ENCODE assay signal across 8 cellular contexts in genomic region chr4:154490589-154491340, GRCh38. TPM values are rescaled to one million over a fixed set of nuclear protein-coding genes. Genes with fewer than 3 reads are reported as not detected.
DNase-seq lines count a peak whose midpoint lies in the region; ATAC-seq, FAIRE-seq and TF ChIP-seq lines count a peak whose summit lies in the region.

No MANE protein-coding gene starts in this region.

- FAIRE-seq in HTR-8/SVneo (lab: Jason Lieb, UNC) = no peak

- H3K4me3 Mint-ChIP-seq in CD8-positive, alpha-beta T cell = peak overlapping the region; percentile 68
- peak overlapping the region; percentile 57 for H3K4me3 Mint-ChIP-seq in central memory CD8-positive, alpha-beta T cell
- H3K4me3 Mint-ChIP-seq in mesothelial cell of epicardium = peak overlapping the region; percentile 78

- no peak overlapping the region for H3K27ac ChIP-seq in CD8-positive, alpha-beta T cell (ENCODE audit: low read depth, low read length)

- H3K4me3 ChIP-seq in CD8-positive, alpha-beta T cell (ENCODE audit: low read depth, low read length) = peak overlapping the region; percentile 41

- H3K27me3 ChIP-seq in CD8-positive, alpha-beta T cell (ENCODE audit: insufficient read depth, low read length) = peaks cover 6% of the 10 kb centered on the region

- intact Hi-C loops in CD8-positive, alpha-beta T cell (cut with DNase I, micrococcal nuclease) = no loop called here

- no peaks in the 10 kb centered on the region for H3K4me1 ChIP-seq in CD8-positive, alpha-beta T cell (ENCODE audit: insufficient read depth, low read length)

- DNase-seq in CD8-positive, alpha-beta T cell = no peak
- DNase-seq in central memory CD8-positive, alpha-beta T cell (ENCODE audit: low spot score in 2 of 2) = no peak
- DNase-seq in mesothelial cell of epicardium (ENCODE audit: low spot score in 2 of 2, unreplicated experiment in 2 of 2) (peak in 1 of 2 experiments; percentile 51), C1 segment of cervical spinal cord (lab: John Stamatoyannopoulos, UW) (no peak), kidney glomerular epithelial cell (lab: John Stamatoyannopoulos, UW) (no peak), HTR-8/SVneo (ENCODE audit: insufficient read length, low spot score) (no peak)

- H3K9me3 ChIP-seq in CD8-positive, alpha-beta T cell (ENCODE audit: low read length) = no peaks in the 10 kb centered on the region

- no peaks in the 10 kb centered on the region for H3K36me3 Mint-ChIP-seq in CD8-positive, alpha-beta T cell
- no peaks in the 10 kb centered on the region for H3K36me3 Mint-ChIP-seq in central memory CD8-positive, alpha-beta T cell (ENCODE audit: insufficient read depth)
- no peaks in the 10 kb centered on the region for H3K36me3 Mint-ChIP-seq in mesothelial cell of epicardium

- H3K9me3 Mint-ChIP-seq in CD8-positive, alpha-beta T cell = no peaks in the 10 kb centered on the region
- no peaks in the 10 kb centered on the region for H3K9me3 Mint-ChIP-seq in central memory CD8-positive, alpha-beta T cell
- no peaks in the 10 kb centered on the region for H3K9me3 Mint-ChIP-seq in mesothelial cell of epicardium

- no peak for ATAC-seq in CD8-positive, alpha-beta T cell
- ATAC-seq in GM19395 (IDR thresholded peaks at IDR 0.05; ENCODE audit: unreplicated experiment) (peak; percentile 53), HG03460 (IDR thresholded peaks at IDR 0.05; ENCODE audit: unreplicated experiment) (peak; percentile 69)
- ATAC-seq in central memory CD8-positive, alpha-beta T cell (replicated peaks; ENCODE audit: extremely low read depth, poor library complexity, severe bottlenecking) = no peak

- H3K4me1 Mint-ChIP-seq in CD8-positive, alpha-beta T cell (ENCODE audit: low read depth) = peaks cover 20% of the 10 kb centered on the region
- H3K4me1 Mint-ChIP-seq in central memory CD8-positive, alpha-beta T cell = peaks cover 7% of the 10 kb centered on the region
- peaks cover 11% of the 10 kb centered on the region for H3K4me1 Mint-ChIP-seq in mesothelial cell of epicardium

- H3K36me3 ChIP-seq in CD8-positive, alpha-beta T cell (ENCODE audit: insufficient read depth, low read length) = no peaks in the 10 kb centered on the region

- POLR2A ChIA-PET in CD8-positive, alpha-beta T cell (lab: Charles Lee) = no interaction called here

- peaks cover 46% of the 10 kb centered on the region for H3K27me3 Mint-ChIP-seq in CD8-positive, alpha-beta T cell (ENCODE audit: low read depth)
- peaks cover 73% of the 10 kb centered on the region for H3K27me3 Mint-ChIP-seq in central memory CD8-positive, alpha-beta T cell
- peaks cover 50% of the 10 kb centered on the region for H3K27me3 Mint-ChIP-seq in mesothelial cell of epicardium (ENCODE audit: low read depth)

- H3K27ac Mint-ChIP-seq in CD8-positive, alpha-beta T cell = no peak overlapping the region
- H3K27ac Mint-ChIP-seq in central memory CD8-positive, alpha-beta T cell (ENCODE audit: low read depth) = no peak overlapping the region
- peak overlapping the region; percentile 45 for H3K27ac Mint-ChIP-seq in mesothelial cell of epicardium

- no peak for TF ChIP-seq CTCF in CD8-positive, alpha-beta T cell (IDR thresholded peaks at IDR 0.05)
- TF ChIP-seq CTCF in mesothelial cell of epicardium (IDR thresholded peaks at IDR 0.05; ENCODE audit: unreplicated experiment) = no peak

- CTCF ChIA-PET in CD8-positive, alpha-beta T cell (lab: Charles Lee) = no interaction called here

RNA-seq across cellular contexts. Expression of gene DCHS2, which starts 0.8 kb away (rescaled TPM):
- total RNA-seq in CD8-positive, alpha-beta T cell = not detected
- 4.1 to 5.1 TPM (median 4.8 TPM) in 3 replicates for total RNA-seq in mesothelial cell of epicardium

RNA-seq across cellular contexts. Expression of gene PLRG1, which starts 59.4 kb away (rescaled TPM):
- 10 to 100 TPM; 55.1 TPM for total RNA-seq in CD8-positive, alpha-beta T cell
- total RNA-seq in mesothelial cell of epicardium = 81.7 to 88.6 TPM (median 88.3 TPM) in 3 replicates

Comparison
In these comparisons a context has a peak if more than half of its experiments do, and no peak if none do; other contexts are left out.
1. ATAC-seq: peak in GM19395 (single experiment) and HG03460 (single experiment); none in CD8-positive, alpha-beta T cell (single experiment) and central memory CD8-positive, alpha-beta T cell (single experiment).
2. Peak in every context shown above with its lines, with median percentiles within 50 percentile points of each other: H3K4me3 Mint-ChIP-seq.